In the genomic region with DNA sequence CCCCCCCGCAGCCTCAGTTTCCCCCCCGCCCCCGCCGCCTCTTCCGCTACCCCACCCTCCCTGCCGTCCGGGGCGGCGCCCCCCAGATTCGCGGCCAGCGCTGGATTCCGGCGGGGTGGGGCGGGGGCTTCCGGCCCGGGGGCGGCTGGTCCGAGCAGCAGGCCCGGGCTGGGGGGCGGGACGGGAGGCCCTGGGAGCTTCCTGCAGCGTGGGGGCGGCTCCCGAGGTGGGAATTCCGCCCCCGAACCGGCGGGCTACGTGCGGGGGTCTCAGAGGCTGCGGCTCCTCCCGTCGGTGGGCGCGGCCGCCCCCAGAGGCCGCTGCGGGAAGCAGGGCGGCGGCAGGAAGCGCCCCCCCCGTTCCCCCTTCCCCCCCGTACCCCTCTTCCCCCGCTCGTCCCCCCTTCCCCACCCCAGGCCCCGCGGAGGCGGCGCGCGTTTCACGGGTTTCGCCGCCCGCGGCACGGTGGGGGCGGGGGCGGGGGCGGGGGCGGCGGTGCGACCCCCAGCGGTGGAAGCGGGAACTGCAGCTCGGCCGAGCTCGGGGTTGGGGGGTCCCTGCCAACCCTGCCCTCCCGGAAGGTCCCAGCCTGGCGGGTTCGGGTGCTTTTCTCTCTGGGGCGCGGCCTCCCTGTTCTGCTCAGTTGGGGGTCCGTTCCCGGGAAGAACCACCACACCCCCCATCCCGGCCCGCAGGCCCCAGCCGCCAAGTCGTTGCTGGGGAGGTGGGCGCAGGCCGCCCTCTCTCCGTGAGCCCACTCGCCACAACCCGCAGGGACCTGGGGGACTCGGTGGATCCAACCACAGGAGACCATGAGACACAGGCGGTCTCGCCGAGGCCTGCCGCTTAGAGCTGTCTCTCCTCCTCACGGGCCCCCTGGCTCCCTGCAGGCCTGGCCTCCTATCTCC, we compare ENCODE assay signal across 8 cellular contexts.
DNase-seq lines count a peak whose midpoint lies in the region; ATAC-seq and TF ChIP-seq lines count a peak whose summit lies in the region.

No MANE protein-coding gene starts in this region.

- DNase-seq in DND-41 (peak; percentile 63), LHCN-M2 (ENCODE audit: low read depth) (peak; percentile 35), ecto neural progenitor cell (ENCODE audit: low spot score) (peak; percentile 81), mesendoderm (peak; percentile 85), putamen (ENCODE audit: low spot score) (no peak)
- peak; percentile 65 to 74 for DNase-seq in activated CD4-positive, alpha-beta T cell treated with anti-CD3 and anti-CD28 coated beads for 4 hours
- DNase-seq in stimulated activated naive CD4-positive, alpha-beta T cell (lab: John Stamatoyannopoulos, UW), result peak; percentile 55 to 81 (median 67)

- H3K4ac ChIP-seq in mesendoderm (ENCODE audit: low read depth, low read length), result peak overlapping the region; percentile 97

- no CpG with 5 or more reads among the region's 91 CpGs for WGBS in mesendoderm (ENCODE audit: extremely low coverage, insufficient coverage, low lambda C conversion rate)

- H3K79me2 ChIP-seq in DND-41 (ENCODE audit: insufficient read depth, low read length) (no peaks in the 10 kb centered on the region), mesendoderm (ENCODE audit: control insufficient read depth, insufficient read depth, low read length) (no peaks in the 10 kb centered on the region)

- H3K4me1 ChIP-seq in DND-41 (ENCODE audit: insufficient read depth, low read length) (peaks cover 43% of the 10 kb centered on the region), mesendoderm (ENCODE audit: control insufficient read depth, low read depth, low read length) (peaks cover 3% of the 10 kb centered on the region)

- H3K9ac ChIP-seq in DND-41 (ENCODE audit: low read depth, low read length) (peak overlapping the region; percentile 65), mesendoderm (ENCODE audit: low read length) (peak overlapping the region; percentile 81)

- no peak overlapping the region for H3K23ac ChIP-seq in mesendoderm (ENCODE audit: low read length)

- no peak overlapping the region for H4K5ac ChIP-seq in mesendoderm (ENCODE audit: low read length)

- TF ChIP-seq CTCF in DND-41 (IDR thresholded peaks at IDR 0.05; ENCODE audit: borderline replicate concordance, extremely low read depth, low read length, poor library complexity, severe bottlenecking), result peak; percentile 72

- H3K56ac ChIP-seq in mesendoderm (ENCODE audit: low read length), result peak overlapping the region; percentile 91

- no peak overlapping the region for H4K8ac ChIP-seq in mesendoderm (ENCODE audit: low read depth, low read length)

- no peak overlapping the region for H2AK5ac ChIP-seq in mesendoderm (ENCODE audit: low read length)

- no peak overlapping the region for H2BK15ac ChIP-seq in mesendoderm (replicated peaks; ENCODE audit: low read depth)

- H4K20me1 ChIP-seq in DND-41 (ENCODE audit: insufficient read depth, low read length), result peaks cover 18% of the 10 kb centered on the region

- H3K27me3 ChIP-seq in DND-41 (ENCODE audit: insufficient read depth, low read length, poor library complexity) (no peaks in the 10 kb centered on the region), mesendoderm (ENCODE audit: insufficient read depth, low read length, poor library complexity) (no peaks in the 10 kb centered on the region)

- H3K36me3 ChIP-seq in DND-41 (ENCODE audit: insufficient read depth, low read length), result no peaks in the 10 kb centered on the region
- no peaks in the 10 kb centered on the region for H3K36me3 ChIP-seq in mesendoderm (ENCODE audit: control insufficient read depth, insufficient read depth, low read length)

- H3K4me2 ChIP-seq in DND-41 (ENCODE audit: insufficient read depth, low read length) (peak overlapping the region; percentile 82), mesendoderm (ENCODE audit: low read length) (no peak overlapping the region)

- H2BK5ac ChIP-seq in mesendoderm (ENCODE audit: low read length), result no peak overlapping the region

- H3K27ac ChIP-seq in DND-41 (ENCODE audit: low read length) (peak overlapping the region; percentile 63), mesendoderm (ENCODE audit: low read depth, low read length) (peak overlapping the region; percentile 95)

- ATAC-seq in DND-41 (ENCODE audit: insufficient read depth, low read depth) (peak; percentile 51), HG03521 (IDR thresholded peaks at IDR 0.05; ENCODE audit: unreplicated experiment) (no peak)

- H2AFZ ChIP-seq in DND-41 (ENCODE audit: low read depth, low read length), result peak overlapping the region; percentile 70

- H2BK120ac ChIP-seq in mesendoderm (ENCODE audit: low read depth, low read length), result peak overlapping the region; percentile 14

- H3K4me3 ChIP-seq in DND-41 (ENCODE audit: low read depth in 1 of 2, low read length in 2 of 2), result peak overlapping the region; percentile 12 to 57; a peak in 3 of 4 replicates
- H3K4me3 ChIP-seq in mesendoderm (ENCODE audit: low read length), result no peak overlapping the region

- H3K18ac ChIP-seq in mesendoderm (ENCODE audit: low read length), result peak overlapping the region; percentile 91

- H3K79me1 ChIP-seq in mesendoderm (ENCODE audit: low read length), result no peaks in the 10 kb centered on the region

- H3K9me3 ChIP-seq in DND-41 (ENCODE audit: insufficient read depth, low read length, severe bottlenecking), result no peaks in the 10 kb centered on the region
